Comparison of ENCODE assay signal across 16 cellular contexts in the genomic region with DNA sequence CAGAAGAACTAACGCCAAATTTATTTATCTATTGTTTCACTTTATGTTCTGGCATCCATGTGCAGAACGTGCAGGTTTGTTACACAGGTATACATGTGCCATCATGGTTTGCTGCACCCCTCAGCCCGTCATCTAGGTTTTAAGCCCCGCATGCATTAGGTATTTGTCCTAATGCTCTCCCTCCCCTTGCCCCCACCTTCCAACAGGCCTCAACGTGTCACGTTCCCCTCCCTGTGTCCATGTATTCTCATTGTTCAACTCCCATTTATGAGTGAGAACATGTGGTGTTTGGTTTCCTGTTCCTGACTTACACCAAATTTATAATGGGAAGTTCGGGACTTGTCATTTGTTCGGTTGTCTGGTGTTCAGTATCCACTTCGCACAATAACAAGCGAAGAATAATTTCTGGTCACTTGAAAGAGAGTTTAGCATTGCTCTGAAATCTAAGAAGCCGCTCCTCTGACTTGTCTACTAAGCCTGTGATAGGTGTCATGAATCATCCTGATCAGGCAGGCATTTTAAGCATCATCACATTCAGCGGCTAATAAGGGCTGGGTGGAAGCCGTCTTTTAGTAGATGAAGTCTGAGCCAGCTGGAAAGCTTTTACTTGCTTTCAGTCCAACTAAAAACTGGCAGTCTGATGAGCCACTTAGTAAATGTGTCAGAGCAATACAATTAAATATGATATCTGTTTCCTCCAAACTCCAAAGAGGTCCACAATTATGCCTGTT.
"Had no signal": no experiment of that assay in that cellular context is flagged by ENCODE, and none has a peak within 500 bp of the region (broad histone marks: within the 10 kb centered on the region; RNA-seq: fewer than 3 reads in every experiment).

No MANE protein-coding gene starts in this region.

- H3K9me3 ChIP-seq: adrenal gland, gastrocnemius medialis, heart left ventricle, left lung had no signal

- H3K4me1 ChIP-seq: adrenal gland, gastrocnemius medialis, heart left ventricle, left lung had no signal

- ATAC-seq: activated CD4-positive, alpha-beta T cell treated with anti-CD3 and anti-CD28 coated beads for 36 hours; activated naive CD4-positive, alpha-beta T cell treated with anti-CD3 and anti-CD28 coated beads, Interleukin-2, amount 50 U/mL, for 72 hours; gastrocnemius medialis; heart left ventricle; left lung; stimulated activated naive CD8-positive, alpha-beta T cell treated with anti-CD3 and anti-CD28 coated beads, Interleukin-15, Interleukin-2, amounts not matched to agents 100 U/mL and 50 U/mL, for 24 hours had no signal

- H3K27me3 ChIP-seq: adrenal gland, gastrocnemius medialis, heart left ventricle, left lung had no signal

- H3K9me3 Mint-ChIP-seq: neural crest cell, type B pancreatic cell had no signal

- H3K4me3 ChIP-seq: adrenal gland, gastrocnemius medialis, heart left ventricle, left lung had no signal

- H3K4me3 Mint-ChIP-seq: activated CD4-positive, alpha-beta T cell treated with anti-CD3 and anti-CD28 coated beads for 36 hours; neural crest cell; type B pancreatic cell had no signal

- H3K27ac ChIP-seq: adrenal gland, gastrocnemius medialis, heart left ventricle, left lung had no signal

- H3K4me1 Mint-ChIP-seq: activated CD4-positive, alpha-beta T cell treated with anti-CD3 and anti-CD28 coated beads for 36 hours; neural crest cell had no signal

- H3K27ac Mint-ChIP-seq: activated CD4-positive, alpha-beta T cell treated with anti-CD3 and anti-CD28 coated beads for 36 hours; activated naive CD4-positive, alpha-beta T cell treated with anti-CD3 and anti-CD28 coated beads, Interleukin-2, amount 50 U/mL, for 72 hours; progenitor cell of endocrine pancreas; type B pancreatic cell had no signal

- H3K27me3 Mint-ChIP-seq: activated CD4-positive, alpha-beta T cell treated with anti-CD3 and anti-CD28 coated beads for 36 hours; progenitor cell of endocrine pancreas; type B pancreatic cell had no signal

- H3K36me3 Mint-ChIP-seq: activated naive CD4-positive, alpha-beta T cell treated with anti-CD3 and anti-CD28 coated beads, Interleukin-2, amount 50 U/mL, for 72 hours; type B pancreatic cell had no signal

- DNase-seq: activated CD4-positive, alpha-beta T cell treated with anti-CD3 and anti-CD28 coated beads for 36 hours; activated CD4-positive, alpha-beta T cell treated with anti-CD3 and anti-CD28 coated beads, Interleukin-2, amount 50 U/mL, for 48 hours; activated gamma-delta T cell; adrenal gland; gastrocnemius medialis; heart left ventricle; kidney; left lung; midbrain; stimulated activated CD4-positive, alpha-beta T cell treated with anti-CD3 and anti-CD28 coated beads, Interleukin-2, amount 100 ng/mL, for 24 hours; stimulated activated naive CD8-positive, alpha-beta T cell treated with anti-CD3 and anti-CD28 coated beads, Interleukin-15, Interleukin-2, amounts not matched to agents 100 U/mL and 50 U/mL, for 24 hours; T-helper 2 cell had no signal

- H3K36me3 ChIP-seq: adrenal gland, gastrocnemius medialis, heart left ventricle, left lung had no signal
